In genomic region chr1:36863061-36863460, GRCh38 we compare ENCODE assay signal across 3 cellular contexts.
"Had no signal": no experiment of that assay in that cellular context is flagged by ENCODE, and none has a peak within 500 bp of the region (broad histone marks: within the 10 kb centered on the region; RNA-seq: fewer than 3 reads in every experiment).

No MANE protein-coding gene starts in this region.

- ATAC-seq: GM12878 had no signal

- H3K4me3 ChIP-seq: GM12878 had no signal

- DNase-seq: GDM1, GF-D8 had no signal
